Comparison of ENCODE assay signal across 20 cellular contexts in the genomic region with DNA sequence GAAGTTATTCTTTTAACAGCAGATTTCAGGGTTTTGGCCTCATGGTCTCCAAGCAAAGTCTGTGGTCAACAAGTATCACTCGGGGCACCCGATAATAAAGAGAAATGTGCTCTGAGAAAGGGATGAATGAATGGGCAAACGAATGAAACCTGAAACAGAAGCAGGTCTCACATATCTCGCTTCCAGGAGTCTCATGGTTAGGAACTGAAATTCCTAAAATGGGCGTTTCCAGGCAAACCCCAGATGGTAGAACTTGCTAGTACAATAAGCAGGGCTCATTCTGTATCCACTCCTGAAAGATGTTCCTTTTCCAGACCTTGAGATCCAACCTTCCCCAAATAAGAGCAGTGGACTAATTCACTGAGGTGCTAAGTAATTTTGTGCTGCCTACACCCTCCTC.
DNase-seq lines count a peak whose midpoint lies in the region; ATAC-seq and TF ChIP-seq lines count a peak whose summit lies in the region.
"Had no signal": no experiment of that assay in that cellular context is flagged by ENCODE, and none has a peak within 500 bp of the region (broad histone marks: within the 10 kb centered on the region; RNA-seq: fewer than 3 reads in every experiment).

No MANE protein-coding gene starts in this region.

- H2AK5ac ChIP-seq in mesenchymal stem cell (ENCODE audit: low read length, severe bottlenecking) = no peak overlapping the region

- no peak overlapping the region for H2BK5ac ChIP-seq in mesenchymal stem cell (ENCODE audit: low read depth, low read length, poor library complexity, severe bottlenecking)

- peaks cover 95% of the 10 kb centered on the region for H3K4me1 Mint-ChIP-seq in HFFc6 (ENCODE audit: low read depth)
- H3K4me1 Mint-ChIP-seq: activated naive CD8-positive, alpha-beta T cell treated with anti-CD3 and anti-CD28 coated beads for 36 hours had no signal

- 88 to 89% (median 88%) methylated on average over 5 of the region's 5 CpGs for WGBS in adipose tissue, 3 donors
- WGBS in mesenchymal stem cell = 84% methylated on average over 5 of the region's 5 CpGs

- H3K27ac ChIP-seq in adipose tissue (ENCODE audit: low read depth, low read length) (peak overlapping the region; percentile 26), mesenchymal stem cell (ENCODE audit: low read length, poor library complexity, severe bottlenecking) (no peak overlapping the region)

- no peak overlapping the region for H2AFZ ChIP-seq in mesenchymal stem cell (ENCODE audit: low read depth, low read length)

- H2BK120ac ChIP-seq in mesenchymal stem cell (ENCODE audit: low read depth, low read length) = peak overlapping the region; percentile 64

- no peak for ATAC-seq in GM21367 (IDR thresholded peaks at IDR 0.05; ENCODE audit: unreplicated experiment)
- no peak for ATAC-seq in HG02973 (IDR thresholded peaks at IDR 0.05; ENCODE audit: unreplicated experiment)
- ATAC-seq: natural killer cell treated with Interleukin-12 subunit alpha and Interleukin-12 subunit beta and Interleukin-15 and Interleukin-18, amount 100 ng/mL, for 72 hours; Panc1; sciatic nerve had no signal

- H3K36me3 ChIP-seq in mesenchymal stem cell (ENCODE audit: control insufficient read depth in 1 of 2, insufficient read depth in 2 of 2, low read depth in 1 of 2, low read length in 2 of 2) = no peaks in the 10 kb centered on the region

- peak overlapping the region in 1 of 2 experiments; percentile 73 for H3K4ac ChIP-seq in mesenchymal stem cell (ENCODE audit: low read depth in 1 of 2, low read length in 2 of 2)

- peaks cover 1% of the 10 kb centered on the region for H3K27me3 Mint-ChIP-seq in HFFc6 (ENCODE audit: insufficient read depth)

- no peak overlapping the region for H3K4me2 ChIP-seq in mesenchymal stem cell (ENCODE audit: low read length, poor library complexity, severe bottlenecking)

- peak overlapping the region in 1 of 2 experiments; percentile 67 for H2BK12ac ChIP-seq in mesenchymal stem cell (ENCODE audit: low read length in 2 of 2)

- no peak overlapping the region for H3K23ac ChIP-seq in mesenchymal stem cell (ENCODE audit: low read length in 2 of 2)

- H3K4me1 ChIP-seq in mesenchymal stem cell (ENCODE audit: control insufficient read depth, insufficient read depth, low read depth, low read length) = peaks cover 5% of the 10 kb centered on the region

- DNase-seq in A172 (ENCODE audit: low spot score) (peak; percentile 62), HFFc6 (no peak), mesenchymal stem cell (peak; percentile 5), OCI-M2 (lab: John Stamatoyannopoulos, UW; ENCODE audit: unreplicated experiment) (no peak), NOMO-1 treated with dmso at 0.1 percent for 144 hours (lab: John Stamatoyannopoulos, UW; ENCODE audit: unreplicated experiment) (no peak)
- DNase-seq: ACHN; activated CD4-positive, alpha-beta T cell treated with anti-CD3 and anti-CD28 coated beads for 1 hour; activated naive CD8-positive, alpha-beta T cell treated with anti-CD3 and anti-CD28 coated beads for 36 hours; activated T-cell treated with anti-CD3 and anti-CD28 coated beads for 4 hours; Calu3; hippocampal formation; NCI-H1092 treated with DMSO at 0.1 percent for 48 hours; NCI-H446; stimulated activated naive CD4-positive, alpha-beta T cell had no signal

- H3K4me3 ChIP-seq in mesenchymal stem cell (ENCODE audit: insufficient read depth in 1 of 2, low read depth in 1 of 2, low read length in 2 of 2) = no peak overlapping the region

- peak overlapping the region; percentile 99 for H3K27ac Mint-ChIP-seq in HFFc6
- H3K27ac Mint-ChIP-seq: activated naive CD8-positive, alpha-beta T cell treated with anti-CD3 and anti-CD28 coated beads for 36 hours; natural killer cell treated with Interleukin-12 subunit alpha and Interleukin-12 subunit beta and Interleukin-15 and Interleukin-18, amount 100 ng/mL, for 72 hours had no signal

- H4K91ac ChIP-seq in mesenchymal stem cell (ENCODE audit: low read length) = no peak overlapping the region

- no peak overlapping the region for H3K14ac ChIP-seq in mesenchymal stem cell (ENCODE audit: low read length in 2 of 2)

- peak overlapping the region; percentile 83 for H3K9ac ChIP-seq in mesenchymal stem cell (ENCODE audit: low read length)

- peak overlapping the region; percentile 72; the same call in 1 of the 2 replicates for H3K4me3 Mint-ChIP-seq in HFFc6
- H3K4me3 Mint-ChIP-seq: activated naive CD8-positive, alpha-beta T cell treated with anti-CD3 and anti-CD28 coated beads for 36 hours; natural killer cell treated with Interleukin-12 subunit alpha and Interleukin-12 subunit beta and Interleukin-15 and Interleukin-18, amount 100 ng/mL, for 72 hours had no signal

- H3K36me3 Mint-ChIP-seq in HFFc6 (ENCODE audit: low read depth) = peaks cover 4% of the 10 kb centered on the region
- H3K36me3 Mint-ChIP-seq: activated naive CD8-positive, alpha-beta T cell treated with anti-CD3 and anti-CD28 coated beads for 36 hours; natural killer cell treated with Interleukin-12 subunit alpha and Interleukin-12 subunit beta and Interleukin-15 and Interleukin-18, amount 100 ng/mL, for 72 hours had no signal

- H3K18ac ChIP-seq in mesenchymal stem cell (ENCODE audit: low read depth in 1 of 2, low read length in 2 of 2) = peak overlapping the region in 1 of 2 experiments; percentile 34

- no peaks in the 10 kb centered on the region for H3K27me3 ChIP-seq in mesenchymal stem cell (ENCODE audit: control insufficient read depth in 1 of 2, insufficient read depth in 1 of 2, low read length in 2 of 2)

- no peak overlapping the region for H4K8ac ChIP-seq in mesenchymal stem cell (ENCODE audit: low read length)

- H3K79me1 ChIP-seq in mesenchymal stem cell (replicated peaks; ENCODE audit: low read length, poor library complexity, severe bottlenecking) = no peaks in the 10 kb centered on the region

- TF ChIP-seq CTCF in HFFc6 (IDR thresholded peaks at IDR 0.05) = no peak

- no peak overlapping the region for H2BK15ac ChIP-seq in mesenchymal stem cell (ENCODE audit: low read depth, poor library complexity, severe bottlenecking)

- H3K9me3 Mint-ChIP-seq in HFFc6 = no peaks in the 10 kb centered on the region
- H3K9me3 Mint-ChIP-seq: activated naive CD8-positive, alpha-beta T cell treated with anti-CD3 and anti-CD28 coated beads for 36 hours; natural killer cell treated with Interleukin-12 subunit alpha and Interleukin-12 subunit beta and Interleukin-15 and Interleukin-18, amount 100 ng/mL, for 72 hours had no signal

- H3K9me3 ChIP-seq in mesenchymal stem cell (ENCODE audit: control insufficient read depth, low read length) = no peaks in the 10 kb centered on the region

Comparison
In these comparisons a context has a peak if more than half of its experiments do, and no peak if none do; other contexts are left out.
1. DNase-seq: peak in A172 (single experiment) and mesenchymal stem cell (single experiment); none in HFFc6 (single experiment), OCI-M2 (single experiment) and NOMO-1 treated with dmso at 0.1 percent for 144 hours (single experiment).